In the genomic region with DNA sequence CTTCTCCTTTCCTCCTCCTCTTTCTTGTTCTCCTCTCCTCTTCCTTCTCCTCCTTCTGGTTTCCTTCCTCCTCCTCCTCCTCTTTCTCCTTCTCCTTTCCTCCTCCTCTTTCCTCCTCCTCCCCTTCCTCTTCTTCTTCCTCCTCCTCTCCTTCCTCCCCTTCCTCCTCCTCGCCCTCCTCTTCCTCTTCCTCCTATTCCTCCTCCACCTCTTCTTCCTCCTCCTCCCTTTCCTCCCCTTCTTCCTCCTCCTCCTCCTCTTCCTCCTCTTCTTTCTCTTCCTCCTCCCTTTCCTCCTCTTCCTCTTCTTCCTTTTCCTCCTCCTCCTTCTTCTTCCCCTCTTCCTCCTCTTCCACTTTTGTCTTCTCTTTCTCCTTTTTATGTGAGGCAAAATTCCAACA, we compare ENCODE assay signal across 20 cellular contexts. TPM values are rescaled to one million over a fixed set of nuclear protein-coding genes. Genes with fewer than 3 reads are reported as not detected.
"Had no signal": no experiment of that assay in that cellular context is flagged by ENCODE, and none has a peak within 500 bp of the region (broad histone marks: within the 10 kb centered on the region; RNA-seq: fewer than 3 reads in every experiment).

No MANE protein-coding gene starts in this region.

- ATAC-seq: left cardiac atrium, psoas muscle, sciatic nerve had no signal

- H3K4me1 ChIP-seq: breast epithelium, esophagus squamous epithelium, psoas muscle, stomach had no signal

- DNase-seq: activated CD4-positive, alpha-beta T cell treated with anti-CD3 and anti-CD28 coated beads, Interleukin-2, amount 10 ng/mL, durations not matched to agents 7 days and 5 days; activated CD8-positive, alpha-beta memory T cell treated with anti-CD3 and anti-CD28 coated beads, Interleukin-2, amount 50 U/mL, for 4 hours; aorta; dorsolateral prefrontal cortex; esophagus squamous epithelium; foreskin fibroblast; glutamatergic neuron; immature natural killer cell; left cardiac atrium; naive B cell; psoas muscle; SIG-M5; stimulated activated CD4-positive, alpha-beta T cell treated with anti-CD3 and anti-CD28 coated beads, Interleukin-2, amount 100 ng/mL, for 24 hours; stomach had no signal

- H3K9me3 ChIP-seq: breast epithelium, esophagus squamous epithelium, psoas muscle, stomach, thoracic aorta had no signal

- H3K4me3 Mint-ChIP-seq: activated CD4-positive, alpha-beta T cell treated with anti-CD3 and anti-CD28 coated beads, Interleukin-2, amount 10 ng/mL, durations not matched to agents 7 days and 5 days; activated naive CD8-positive, alpha-beta T cell treated with anti-CD3 and anti-CD28 coated beads, Interleukin-2, amount 10 ng/mL, durations not matched to agents 7 days and 5 days; immature natural killer cell had no signal

- H3K27ac Mint-ChIP-seq: activated CD4-positive, alpha-beta T cell treated with anti-CD3 and anti-CD28 coated beads, Interleukin-2, amount 10 ng/mL, durations not matched to agents 7 days and 5 days; activated naive CD8-positive, alpha-beta T cell treated with anti-CD3 and anti-CD28 coated beads, Interleukin-2, amount 10 ng/mL, durations not matched to agents 7 days and 5 days had no signal

- H3K4me3 ChIP-seq: breast epithelium, dorsolateral prefrontal cortex, esophagus squamous epithelium, lung, psoas muscle, stomach, thoracic aorta had no signal

- H3K27me3 ChIP-seq: breast epithelium had no signal

- H3K27ac ChIP-seq: breast epithelium, dorsolateral prefrontal cortex, esophagus squamous epithelium, psoas muscle, stomach, thoracic aorta had no signal

- H3K9me3 Mint-ChIP-seq: activated naive CD8-positive, alpha-beta T cell treated with anti-CD3 and anti-CD28 coated beads, Interleukin-2, amount 10 ng/mL, durations not matched to agents 7 days and 5 days; naive B cell had no signal

- H3K36me3 ChIP-seq: breast epithelium, thoracic aorta had no signal

- H3K27me3 Mint-ChIP-seq: activated CD4-positive, alpha-beta T cell treated with anti-CD3 and anti-CD28 coated beads, Interleukin-2, amount 10 ng/mL, durations not matched to agents 7 days and 5 days; activated naive CD8-positive, alpha-beta T cell treated with anti-CD3 and anti-CD28 coated beads, Interleukin-2, amount 10 ng/mL, durations not matched to agents 7 days and 5 days; naive B cell had no signal

RNA-seq across cellular contexts. Expression of gene ADGRE1, which starts 55.0 kb away (rescaled TPM):
- total RNA-seq: chondrocyte had no signal

RNA-seq across cellular contexts. Expression of gene VAV1, which starts 59.9 kb away (rescaled TPM):
- total RNA-seq: chondrocyte had no signal
